In the genomic region with DNA sequence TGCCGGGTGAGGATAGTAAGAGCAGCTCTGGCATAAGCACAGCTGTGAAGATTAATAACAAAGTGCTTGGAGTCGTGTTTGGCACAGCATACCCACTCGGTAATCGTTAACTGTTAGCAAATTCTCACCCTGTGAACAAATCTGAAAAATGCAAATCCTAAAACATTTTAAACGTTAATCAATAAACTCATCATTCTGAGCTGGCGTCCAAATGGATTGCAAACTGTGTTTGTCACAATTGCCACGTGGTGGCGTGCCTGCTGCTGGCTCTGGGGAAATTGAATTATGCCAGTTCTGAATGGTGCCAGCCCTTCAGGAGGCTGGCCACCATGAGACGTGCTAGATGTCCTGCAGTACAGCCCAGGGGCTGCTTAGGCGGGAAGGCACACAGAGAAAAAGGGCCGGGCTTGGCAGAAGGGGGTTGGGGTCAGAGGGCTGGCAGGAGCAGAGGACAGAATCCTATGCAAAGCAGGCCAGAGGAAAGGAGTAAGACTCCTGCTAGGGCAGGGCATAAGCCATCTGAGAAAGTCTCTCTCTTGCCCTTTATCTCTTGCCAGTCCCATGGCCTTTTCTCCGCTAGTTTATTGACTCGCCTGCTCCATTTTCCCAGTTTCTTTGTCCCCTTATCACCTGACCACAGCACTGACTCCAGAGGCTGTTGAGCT, we compare ENCODE assay signal across 7 cellular contexts. TPM values are rescaled to one million over a fixed set of nuclear protein-coding genes. Genes with fewer than 3 reads are reported as not detected.
A peak's percentile ranks its signal among the peaks of the same experiment; 100 is the strongest.
DNase-seq lines count a peak whose midpoint lies in the region; ATAC-seq and TF ChIP-seq lines count a peak whose summit lies in the region.

No MANE protein-coding gene starts in this region.

- H3K4me3 Mint-ChIP-seq in activated CD4-positive, alpha-beta memory T cell treated with anti-CD3 and anti-CD28 coated beads for 36 hours: no peak overlapping the region
- no peak overlapping the region for H3K4me3 Mint-ChIP-seq in nephron

- no peaks in the 10 kb centered on the region for H3K36me3 ChIP-seq in effector memory CD4-positive, alpha-beta T cell (ENCODE audit: control insufficient read depth, insufficient read depth, low read length)

- peak; percentile 30 to 38 (median 37) for TF ChIP-seq CTCF in nephron (IDR thresholded peaks at IDR 0.05; ENCODE audit: unreplicated experiment in 3 of 3)

- no peaks in the 10 kb centered on the region for H3K36me3 Mint-ChIP-seq in activated CD4-positive, alpha-beta memory T cell treated with anti-CD3 and anti-CD28 coated beads for 36 hours
- no peaks in the 10 kb centered on the region for H3K36me3 Mint-ChIP-seq in nephron (ENCODE audit: low read depth)

- ATAC-seq in GM21619 (IDR thresholded peaks at IDR 0.05; ENCODE audit: unreplicated experiment): no peak

- intact Hi-C loops in activated CD4-positive, alpha-beta memory T cell treated with anti-CD3 and anti-CD28 coated beads for 36 hours (cut with micrococcal nuclease): no loop called here

- H3K9me3 ChIP-seq in effector memory CD4-positive, alpha-beta T cell (ENCODE audit: control insufficient read depth, low read length): no peaks in the 10 kb centered on the region

- H3K27ac Mint-ChIP-seq in activated CD4-positive, alpha-beta memory T cell treated with anti-CD3 and anti-CD28 coated beads for 36 hours: no peak overlapping the region
- no peak overlapping the region for H3K27ac Mint-ChIP-seq in nephron

- peak; percentile 87 for DNase-seq in G401 (ENCODE audit: low spot score)
- peak; percentile 35 for DNase-seq in M059J (ENCODE audit: low read depth)
- DNase-seq in activated CD4-positive, alpha-beta memory T cell treated with anti-CD3 and anti-CD28 coated beads for 36 hours: peak; percentile 39
- DNase-seq in activated T-cell treated with anti-CD3 and anti-CD28 coated beads, Interleukin-2, amount 50 U/mL, for 1 hour: no peak
- no peak for DNase-seq in effector memory CD4-positive, alpha-beta T cell

- peaks cover 3% of the 10 kb centered on the region for H3K4me1 Mint-ChIP-seq in activated CD4-positive, alpha-beta memory T cell treated with anti-CD3 and anti-CD28 coated beads for 36 hours (ENCODE audit: low read depth)
- H3K4me1 Mint-ChIP-seq in nephron: peaks cover 9% of the 10 kb centered on the region

- peaks cover 67% of the 10 kb centered on the region for H3K27me3 Mint-ChIP-seq in activated CD4-positive, alpha-beta memory T cell treated with anti-CD3 and anti-CD28 coated beads for 36 hours
- H3K27me3 Mint-ChIP-seq in nephron (ENCODE audit: low read depth): peaks cover 100% of the 10 kb centered on the region

- no peaks in the 10 kb centered on the region for H3K9me3 Mint-ChIP-seq in activated CD4-positive, alpha-beta memory T cell treated with anti-CD3 and anti-CD28 coated beads for 36 hours
- no peaks in the 10 kb centered on the region for H3K9me3 Mint-ChIP-seq in nephron

- CTCF ChIA-PET in activated CD4-positive, alpha-beta memory T cell treated with anti-CD3 and anti-CD28 coated beads for 36 hours (lab: Charles Lee): interaction anchor here (0.8 to 10.8 kb wide), 16 partner anchors 12 to 197 kb away, joined by 3 to 185 read pairs (median 39); a partner anchor contains a TSS

- no peak overlapping the region for H3K27ac ChIP-seq in effector memory CD4-positive, alpha-beta T cell (ENCODE audit: insufficient read depth, low read length, poor library complexity, severe bottlenecking)

- POLR2A ChIA-PET in activated CD4-positive, alpha-beta memory T cell treated with anti-CD3 and anti-CD28 coated beads for 36 hours (lab: Charles Lee): no interaction called here

- no peak overlapping the region for H3K4me3 ChIP-seq in effector memory CD4-positive, alpha-beta T cell (ENCODE audit: insufficient read depth, low read depth, low read length, poor library complexity, severe bottlenecking)

- in situ Hi-C loops in G401 (cut with HindIII; ENCODE audit: low sequenced_read_pairs): no loop called here

- H3K27me3 ChIP-seq in effector memory CD4-positive, alpha-beta T cell (replicated peaks; ENCODE audit: control insufficient read depth, insufficient read depth, low read length, poor library complexity, severe bottlenecking): peaks cover 54% of the 10 kb centered on the region

- peaks cover 12% of the 10 kb centered on the region for H3K4me1 ChIP-seq in effector memory CD4-positive, alpha-beta T cell (ENCODE audit: control insufficient read depth, insufficient read depth, low read length, poor library complexity, severe bottlenecking)

RNA-seq across cellular contexts. Expression of a gene that starts 22.1 kb away (rescaled TPM):
- 93.8 and 95.5 TPM in 2 replicates for total RNA-seq in G401 (2014; rRNA removed; shearing (Covaris generic))
- 24.2 and 41.3 TPM in 2 replicates for total RNA-seq in M059J (2014; rRNA removed; shearing (Covaris generic))
- 10 to 100 TPM; 94.8 to 97.4 TPM for total RNA-seq in activated CD4-positive, alpha-beta memory T cell treated with anti-CD3 and anti-CD28 coated beads for 36 hours

Comparison
In these comparisons a context has a peak if more than half of its experiments do, and no peak if none do; other contexts are left out.
1. DNase-seq: peak in G401 (single experiment), M059J (single experiment) and activated CD4-positive, alpha-beta memory T cell treated with anti-CD3 and anti-CD28 coated beads for 36 hours (single experiment); none in activated T-cell treated with anti-CD3 and anti-CD28 coated beads, Interleukin-2, amount 50 U/mL, for 1 hour (single experiment) and effector memory CD4-positive, alpha-beta T cell (0 of 3).